In genomic region chr3:151776259-151776740, GRCh38 we compare ENCODE assay signal across 36 cellular contexts. TPM values are rescaled to one million over a fixed set of nuclear protein-coding genes. Genes with fewer than 3 reads are reported as not detected.
"Had no signal": no experiment of that assay in that cellular context is flagged by ENCODE, and none has a peak within 500 bp of the region (broad histone marks: within the 10 kb centered on the region; RNA-seq: fewer than 3 reads in every experiment).

No MANE protein-coding gene starts in this region.

- H3K4me3 ChIP-seq: adrenal gland, cardiac muscle cell had no signal

- FAIRE-seq: astrocyte, bronchial epithelial cell, TTC549 had no signal

- ATAC-seq: activated CD8-positive, alpha-beta T cell treated with anti-CD3 and anti-CD28 coated beads for 36 hours; activated naive CD4-positive, alpha-beta T cell treated with anti-CD3 and anti-CD28 coated beads, Interleukin-2, amount 50 U/mL, for 72 hours; activated T-cell treated with anti-CD3 and anti-CD28 coated beads, Interleukin-2, amount 50 U/mL, for 4 hours; activated T-cell treated with anti-CD3 and anti-CD28 coated beads, Interleukin-2, amount 50 U/mL, for 72 hours; activated T-helper 17 cell treated with anti-CD3 and anti-CD28 coated beads, Interleukin-2, amount 50 U/mL, for 72 hours had no signal

- DNase-seq: activated B cell treated with CpG ODN at 0.5 μM for 24 hours; activated CD4-positive, alpha-beta memory T cell treated with anti-CD3 and anti-CD28 coated beads for 36 hours; activated CD4-positive, alpha-beta T cell treated with anti-CD3 and anti-CD28 coated beads for 4 hours; activated CD4-positive, alpha-beta T cell treated with anti-CD3 and anti-CD28 coated beads, Interleukin-2, amount 10 ng/mL, durations not matched to agents 24 days and 14 days; activated CD4-positive, alpha-beta T cell treated with anti-CD3 and anti-CD28 coated beads, Interleukin-2, amount 50 U/mL, for 1 hour; activated CD4-positive, alpha-beta T cell treated with anti-CD3 and anti-CD28 coated beads, Interleukin-2, amount 50 U/mL, for 4 hours; activated CD4-positive, CD25-positive, alpha-beta regulatory T cell treated with anti-CD3 and anti-CD28 coated beads, Interleukin-2, amount 50 U/mL, for 72 hours; activated CD8-positive, alpha-beta memory T cell treated with anti-CD3 and anti-CD28 coated beads, Interleukin-2, amount 50 U/mL, for 4 hours; activated CD8-positive, alpha-beta T cell treated with anti-CD3 and anti-CD28 coated beads for 36 hours; activated effector memory CD4-positive, alpha-beta T cell treated with anti-CD3 and anti-CD28 coated beads, Interleukin-2, amount 50 U/mL, for 16 hours; activated gamma-delta T cell treated with Interleukin-2 at 50 U/mL for 16 hours; activated naive CD4-positive, alpha-beta T cell; activated naive CD4-positive, alpha-beta T cell treated with anti-CD3 and anti-CD28 coated beads for 36 hours; activated naive CD4-positive, alpha-beta T cell treated with anti-CD3 and anti-CD28 coated beads, Interleukin-2, amount 50 U/mL, for 16 hours; activated naive CD8-positive, alpha-beta T cell treated with anti-CD3 and anti-CD28 coated beads for 36 hours; activated T-cell treated with anti-CD3 and anti-CD28 coated beads for 4 hours; activated T-cell treated with anti-CD3 and anti-CD28 coated beads, Interleukin-2, amount 50 U/mL, for 1 hour; activated T-cell treated with anti-CD3 and anti-CD28 coated beads, Interleukin-2, amount 50 U/mL, for 4 hours; activated T-cell treated with anti-CD3 and anti-CD28 coated beads, Interleukin-2, amount 50 U/mL, for 72 hours; adrenal gland; amniotic stem cell; aorta; caudate nucleus; SW 1271; T-helper 1 cell; T-helper 2 cell; T-helper 9 cell had no signal

- H3K36me3 ChIP-seq: adrenal gland, cardiac muscle cell had no signal

- H3K27me3 ChIP-seq: adrenal gland, cardiac muscle cell had no signal

- H3K9me3 ChIP-seq: adrenal gland had no signal

- H3K27ac ChIP-seq: adrenal gland, cardiac muscle cell, VCaP had no signal

RNA-seq across cellular contexts. Expression of gene AADAC, which starts 37.6 kb away (rescaled TPM):
- total RNA-seq: activated B cell treated with CpG ODN at 0.5 μM for 24 hours; activated CD4-positive, alpha-beta memory T cell treated with anti-CD3 and anti-CD28 coated beads for 36 hours; activated CD4-positive, alpha-beta T cell treated with anti-CD3 and anti-CD28 coated beads, Interleukin-2, amount 10 ng/mL, durations not matched to agents 24 days and 14 days; activated CD8-positive, alpha-beta memory T cell treated with anti-CD3 and anti-CD28 coated beads for 36 hours; activated CD8-positive, alpha-beta T cell treated with anti-CD3 and anti-CD28 coated beads for 36 hours; activated naive CD4-positive, alpha-beta T cell treated with anti-CD3 and anti-CD28 coated beads for 36 hours; activated naive CD4-positive, alpha-beta T cell treated with anti-CD3 and anti-CD28 coated beads, Interleukin-2, amount 50 U/mL, for 72 hours; activated naive CD8-positive, alpha-beta T cell treated with anti-CD3 and anti-CD28 coated beads for 36 hours; activated T-cell treated with anti-CD3 and anti-CD28 coated beads, Interleukin-2, amount 50 U/mL, for 72 hours; activated T-helper 1 cell treated with anti-CD3 and anti-CD28 coated beads, Interleukin-12 subunit alpha, Interleukin-12 subunit beta, Interleukin-2, Interleukin-4 antibody, amounts not matched to agents 30 ng/mL and 10 ng/mL and 1 ng/mL, durations not matched to agents 14 hours and 24 hours and 36 hours; activated T-helper 17 cell treated with anti-CD3 and anti-CD28 coated beads, Interleukin-2, amount 50 U/mL, for 72 hours; aorta; astrocyte; bronchial epithelial cell; cardiac muscle cell had no signal

RNA-seq across cellular contexts. Expression of gene AADACL2, which starts 42.6 kb away (rescaled TPM):
- total RNA-seq: activated B cell treated with CpG ODN at 0.5 μM for 24 hours; activated CD4-positive, alpha-beta memory T cell treated with anti-CD3 and anti-CD28 coated beads for 36 hours; activated CD4-positive, alpha-beta T cell treated with anti-CD3 and anti-CD28 coated beads, Interleukin-2, amount 10 ng/mL, durations not matched to agents 24 days and 14 days; activated CD8-positive, alpha-beta memory T cell treated with anti-CD3 and anti-CD28 coated beads for 36 hours; activated CD8-positive, alpha-beta T cell treated with anti-CD3 and anti-CD28 coated beads for 36 hours; activated naive CD4-positive, alpha-beta T cell treated with anti-CD3 and anti-CD28 coated beads for 36 hours; activated naive CD4-positive, alpha-beta T cell treated with anti-CD3 and anti-CD28 coated beads, Interleukin-2, amount 50 U/mL, for 72 hours; activated naive CD8-positive, alpha-beta T cell treated with anti-CD3 and anti-CD28 coated beads for 36 hours; activated T-cell treated with anti-CD3 and anti-CD28 coated beads, Interleukin-2, amount 50 U/mL, for 4 hours; activated T-cell treated with anti-CD3 and anti-CD28 coated beads, Interleukin-2, amount 50 U/mL, for 72 hours; activated T-helper 1 cell treated with anti-CD3 and anti-CD28 coated beads, Interleukin-12 subunit alpha, Interleukin-12 subunit beta, Interleukin-2, Interleukin-4 antibody, amounts not matched to agents 30 ng/mL and 10 ng/mL and 1 ng/mL, durations not matched to agents 14 hours and 24 hours and 36 hours; activated T-helper 17 cell treated with anti-CD3 and anti-CD28 coated beads, Interleukin-2, amount 50 U/mL, for 72 hours; astrocyte; bronchial epithelial cell; cardiac muscle cell had no signal
- polyA plus RNA-seq: aorta, cardiac muscle cell had no signal
